In the genomic region with DNA sequence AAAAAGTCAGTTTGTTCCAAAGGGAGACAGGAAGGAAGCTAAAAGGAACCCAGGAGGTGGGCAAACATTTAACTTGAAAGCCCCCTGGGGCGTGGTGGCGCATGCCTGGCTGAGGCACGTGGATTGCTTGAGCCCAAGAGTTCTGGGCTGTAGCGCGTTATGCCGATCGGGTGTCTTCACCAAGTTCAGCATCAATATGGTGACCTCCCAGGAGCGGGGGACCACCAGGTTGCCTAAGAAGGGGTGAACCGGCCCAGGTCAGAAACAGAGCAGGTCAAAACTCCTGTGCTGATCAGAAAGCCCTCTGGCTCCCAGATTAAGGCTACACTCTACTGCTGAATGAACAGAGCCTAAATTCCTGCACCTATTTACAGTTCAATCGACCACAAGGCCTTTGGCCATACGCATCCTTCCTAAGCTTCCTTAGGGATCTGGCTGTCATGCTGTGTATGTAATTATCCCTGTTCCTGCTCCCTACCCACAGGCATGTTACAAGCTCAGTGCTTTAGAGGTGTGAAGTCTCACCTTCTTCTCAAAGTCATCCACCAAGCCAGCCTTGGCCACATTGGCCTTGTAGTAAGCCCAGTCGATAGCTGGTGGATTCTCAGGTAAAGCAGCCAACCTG, we compare ENCODE assay signal across 2 cellular contexts.
TF ChIP-seq lines count a peak whose summit lies in the region.

No MANE protein-coding gene starts in this region.

TF ChIP-seq in GM23338, 12 proteins besides CTCF, POLR2A, EP300 and RAD21 (continued from another document):
- TF ChIP-seq, protein P1, sequence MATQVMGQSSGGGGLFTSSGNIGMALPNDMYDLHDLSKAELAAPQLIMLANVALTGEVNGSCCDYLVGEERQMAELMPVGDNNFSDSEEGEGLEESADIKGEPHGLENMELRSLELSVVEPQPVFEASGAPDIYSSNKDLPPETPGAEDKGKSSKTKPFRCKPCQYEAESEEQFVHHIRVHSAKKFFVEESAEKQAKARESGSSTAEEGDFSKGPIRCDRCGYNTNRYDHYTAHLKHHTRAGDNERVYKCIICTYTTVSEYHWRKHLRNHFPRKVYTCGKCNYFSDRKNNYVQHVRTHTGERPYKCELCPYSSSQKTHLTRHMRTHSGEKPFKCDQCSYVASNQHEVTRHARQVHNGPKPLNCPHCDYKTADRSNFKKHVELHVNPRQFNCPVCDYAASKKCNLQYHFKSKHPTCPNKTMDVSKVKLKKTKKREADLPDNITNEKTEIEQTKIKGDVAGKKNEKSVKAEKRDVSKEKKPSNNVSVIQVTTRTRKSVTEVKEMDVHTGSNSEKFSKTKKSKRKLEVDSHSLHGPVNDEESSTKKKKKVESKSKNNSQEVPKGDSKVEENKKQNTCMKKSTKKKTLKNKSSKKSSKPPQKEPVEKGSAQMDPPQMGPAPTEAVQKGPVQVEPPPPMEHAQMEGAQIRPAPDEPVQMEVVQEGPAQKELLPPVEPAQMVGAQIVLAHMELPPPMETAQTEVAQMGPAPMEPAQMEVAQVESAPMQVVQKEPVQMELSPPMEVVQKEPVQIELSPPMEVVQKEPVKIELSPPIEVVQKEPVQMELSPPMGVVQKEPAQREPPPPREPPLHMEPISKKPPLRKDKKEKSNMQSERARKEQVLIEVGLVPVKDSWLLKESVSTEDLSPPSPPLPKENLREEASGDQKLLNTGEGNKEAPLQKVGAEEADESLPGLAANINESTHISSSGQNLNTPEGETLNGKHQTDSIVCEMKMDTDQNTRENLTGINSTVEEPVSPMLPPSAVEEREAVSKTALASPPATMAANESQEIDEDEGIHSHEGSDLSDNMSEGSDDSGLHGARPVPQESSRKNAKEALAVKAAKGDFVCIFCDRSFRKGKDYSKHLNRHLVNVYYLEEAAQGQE (IDR thresholded peaks at IDR 0.05; ENCODE audit: unreplicated experiment) = no peak
- no peak for TF ChIP-seq ZNF114 (CRISPR knock-in tag; IDR thresholded peaks at IDR 0.05)
- no peak for TF ChIP-seq POLR2AphosphoS5 (IDR thresholded peaks at IDR 0.05; ENCODE audit: low read depth)
- TF ChIP-seq CREB1 (CRISPR knock-in tag; IDR thresholded peaks at IDR 0.05; ENCODE audit: low read depth) = no peak
- no peak for TF ChIP-seq ETS1 (IDR thresholded peaks at IDR 0.05)
- TF ChIP-seq, protein P2, sequence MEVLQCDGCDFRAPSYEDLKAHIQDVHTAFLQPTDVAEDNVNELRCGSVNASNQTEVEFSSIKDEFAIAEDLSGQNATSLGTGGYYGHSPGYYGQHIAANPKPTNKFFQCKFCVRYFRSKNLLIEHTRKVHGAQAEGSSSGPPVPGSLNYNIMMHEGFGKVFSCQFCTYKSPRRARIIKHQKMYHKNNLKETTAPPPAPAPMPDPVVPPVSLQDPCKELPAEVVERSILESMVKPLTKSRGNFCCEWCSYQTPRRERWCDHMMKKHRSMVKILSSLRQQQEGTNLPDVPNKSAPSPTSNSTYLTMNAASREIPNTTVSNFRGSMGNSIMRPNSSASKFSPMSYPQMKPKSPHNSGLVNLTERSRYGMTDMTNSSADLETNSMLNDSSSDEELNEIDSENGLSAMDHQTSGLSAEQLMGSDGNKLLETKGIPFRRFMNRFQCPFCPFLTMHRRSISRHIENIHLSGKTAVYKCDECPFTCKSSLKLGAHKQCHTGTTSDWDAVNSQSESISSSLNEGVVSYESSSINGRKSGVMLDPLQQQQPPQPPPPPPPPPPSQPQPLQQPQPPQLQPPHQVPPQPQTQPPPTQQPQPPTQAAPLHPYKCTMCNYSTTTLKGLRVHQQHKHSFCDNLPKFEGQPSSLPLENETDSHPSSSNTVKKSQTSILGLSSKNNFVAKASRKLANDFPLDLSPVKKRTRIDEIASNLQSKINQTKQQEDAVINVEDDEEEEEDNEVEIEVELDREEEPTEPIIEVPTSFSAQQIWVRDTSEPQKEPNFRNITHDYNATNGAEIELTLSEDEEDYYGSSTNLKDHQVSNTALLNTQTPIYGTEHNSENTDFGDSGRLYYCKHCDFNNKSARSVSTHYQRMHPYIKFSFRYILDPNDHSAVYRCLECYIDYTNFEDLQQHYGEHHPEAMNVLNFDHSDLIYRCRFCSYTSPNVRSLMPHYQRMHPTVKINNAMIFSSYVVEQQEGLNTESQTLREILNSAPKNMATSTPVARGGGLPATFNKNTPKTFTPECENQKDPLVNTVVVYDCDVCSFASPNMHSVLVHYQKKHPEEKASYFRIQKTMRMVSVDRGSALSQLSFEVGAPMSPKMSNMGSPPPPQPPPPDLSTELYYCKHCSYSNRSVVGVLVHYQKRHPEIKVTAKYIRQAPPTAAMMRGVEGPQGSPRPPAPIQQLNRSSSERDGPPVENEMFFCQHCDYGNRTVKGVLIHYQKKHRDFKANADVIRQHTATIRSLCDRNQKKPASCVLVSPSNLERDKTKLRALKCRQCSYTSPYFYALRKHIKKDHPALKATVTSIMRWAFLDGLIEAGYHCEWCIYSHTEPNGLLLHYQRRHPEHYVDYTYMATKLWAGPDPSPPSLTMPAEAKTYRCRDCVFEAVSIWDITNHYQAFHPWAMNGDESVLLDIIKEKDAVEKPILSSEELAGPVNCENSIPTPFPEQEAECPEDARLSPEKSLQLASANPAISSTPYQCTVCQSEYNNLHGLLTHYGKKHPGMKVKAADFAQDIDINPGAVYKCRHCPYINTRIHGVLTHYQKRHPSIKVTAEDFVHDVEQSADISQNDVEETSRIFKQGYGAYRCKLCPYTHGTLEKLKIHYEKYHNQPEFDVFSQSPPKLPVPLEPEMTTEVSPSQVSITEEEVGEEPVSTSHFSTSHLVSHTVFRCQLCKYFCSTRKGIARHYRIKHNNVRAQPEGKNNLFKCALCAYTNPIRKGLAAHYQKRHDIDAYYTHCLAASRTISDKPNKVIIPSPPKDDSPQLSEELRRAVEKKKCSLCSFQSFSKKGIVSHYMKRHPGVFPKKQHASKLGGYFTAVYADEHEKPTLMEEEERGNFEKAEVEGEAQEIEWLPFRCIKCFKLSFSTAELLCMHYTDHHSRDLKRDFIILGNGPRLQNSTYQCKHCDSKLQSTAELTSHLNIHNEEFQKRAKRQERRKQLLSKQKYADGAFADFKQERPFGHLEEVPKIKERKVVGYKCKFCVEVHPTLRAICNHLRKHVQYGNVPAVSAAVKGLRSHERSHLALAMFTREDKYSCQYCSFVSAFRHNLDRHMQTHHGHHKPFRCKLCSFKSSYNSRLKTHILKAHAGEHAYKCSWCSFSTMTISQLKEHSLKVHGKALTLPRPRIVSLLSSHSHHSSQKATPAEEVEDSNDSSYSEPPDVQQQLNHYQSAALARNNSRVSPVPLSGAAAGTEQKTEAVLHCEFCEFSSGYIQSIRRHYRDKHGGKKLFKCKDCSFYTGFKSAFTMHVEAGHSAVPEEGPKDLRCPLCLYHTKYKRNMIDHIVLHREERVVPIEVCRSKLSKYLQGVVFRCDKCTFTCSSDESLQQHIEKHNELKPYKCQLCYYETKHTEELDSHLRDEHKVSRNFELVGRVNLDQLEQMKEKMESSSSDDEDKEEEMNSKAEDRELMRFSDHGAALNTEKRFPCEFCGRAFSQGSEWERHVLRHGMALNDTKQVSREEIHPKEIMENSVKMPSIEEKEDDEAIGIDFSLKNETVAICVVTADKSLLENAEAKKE (CRISPR knock-in tag; IDR thresholded peaks at IDR 0.05) = no peak
- no peak for TF ChIP-seq EZH2phosphoT487 (IDR thresholded peaks at IDR 0.05; ENCODE audit: unreplicated experiment)
- no peak for TF ChIP-seq JUNB (IDR thresholded peaks at IDR 0.05; ENCODE audit: unreplicated experiment)
TF ChIP-seq in GM23338: peak in this region for 0.

TF ChIP-seq in WTC11, 78 proteins besides CTCF, POLR2A, EP300 and RAD21 (continued from another document and continues in another):
- TF ChIP-seq, protein P3, sequence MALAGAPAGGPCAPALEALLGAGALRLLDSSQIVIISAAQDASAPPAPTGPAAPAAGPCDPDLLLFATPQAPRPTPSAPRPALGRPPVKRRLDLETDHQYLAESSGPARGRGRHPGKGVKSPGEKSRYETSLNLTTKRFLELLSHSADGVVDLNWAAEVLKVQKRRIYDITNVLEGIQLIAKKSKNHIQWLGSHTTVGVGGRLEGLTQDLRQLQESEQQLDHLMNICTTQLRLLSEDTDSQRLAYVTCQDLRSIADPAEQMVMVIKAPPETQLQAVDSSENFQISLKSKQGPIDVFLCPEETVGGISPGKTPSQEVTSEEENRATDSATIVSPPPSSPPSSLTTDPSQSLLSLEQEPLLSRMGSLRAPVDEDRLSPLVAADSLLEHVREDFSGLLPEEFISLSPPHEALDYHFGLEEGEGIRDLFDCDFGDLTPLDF (CRISPR knock-in tag; IDR thresholded peaks at IDR 0.05) = no peak
- no peak for TF ChIP-seq FOXJ3 (CRISPR knock-in tag; IDR thresholded peaks at IDR 0.05; ENCODE audit: borderline replicate concordance)
- no peak for TF ChIP-seq ZNF138 (CRISPR knock-in tag; conservative IDR thresholded peaks at IDR 0.05)
- TF ChIP-seq USF1 (CRISPR knock-in tag; IDR thresholded peaks at IDR 0.05) = no peak
- no peak for TF ChIP-seq ZBTB43 (CRISPR knock-in tag; IDR thresholded peaks at IDR 0.05)
- TF ChIP-seq, protein P4, sequence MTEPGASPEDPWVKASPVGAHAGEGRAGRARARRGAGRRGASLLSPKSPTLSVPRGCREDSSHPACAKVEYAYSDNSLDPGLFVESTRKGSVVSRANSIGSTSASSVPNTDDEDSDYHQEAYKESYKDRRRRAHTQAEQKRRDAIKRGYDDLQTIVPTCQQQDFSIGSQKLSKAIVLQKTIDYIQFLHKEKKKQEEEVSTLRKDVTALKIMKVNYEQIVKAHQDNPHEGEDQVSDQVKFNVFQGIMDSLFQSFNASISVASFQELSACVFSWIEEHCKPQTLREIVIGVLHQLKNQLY (CRISPR knock-in tag; IDR thresholded peaks at IDR 0.05) = no peak
- no peak for TF ChIP-seq USF2 (CRISPR knock-in tag; IDR thresholded peaks at IDR 0.05)
- no peak for TF ChIP-seq ATF2 (CRISPR knock-in tag; IDR thresholded peaks at IDR 0.05; ENCODE audit: borderline replicate concordance, low read depth)
- no peak for TF ChIP-seq CREM (CRISPR knock-in tag; IDR thresholded peaks at IDR 0.05)
- TF ChIP-seq NR3C1 (CRISPR knock-in tag; conservative IDR thresholded peaks at IDR 0.05; ENCODE audit: low read depth) = no peak
- no peak for TF ChIP-seq EMX1 (CRISPR knock-in tag; IDR thresholded peaks at IDR 0.05)
- TF ChIP-seq ZNF532 (CRISPR knock-in tag; IDR thresholded peaks at IDR 0.05; ENCODE audit: borderline replicate concordance) = no peak
